2 cellular contexts compared by ENCODE assay signal in the genomic region with DNA sequence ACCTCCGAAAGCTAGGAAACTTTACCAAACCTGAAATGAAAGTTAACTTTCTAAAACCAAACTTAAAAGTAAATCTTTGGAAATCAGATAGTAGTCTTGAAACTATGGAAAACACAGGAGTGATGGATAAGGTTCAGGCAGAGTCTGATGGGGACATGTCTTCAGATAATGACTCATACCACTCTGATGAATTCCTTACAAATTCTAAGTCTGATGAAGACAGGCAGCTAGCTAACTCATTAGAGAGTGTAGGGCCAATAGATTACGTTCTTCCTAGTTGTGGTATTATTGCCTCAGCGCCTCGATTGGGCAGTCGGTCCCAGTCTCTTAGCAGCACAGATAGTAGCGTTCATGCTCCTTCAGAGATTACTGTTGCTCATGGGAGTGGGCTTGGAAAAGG.
TF ChIP-seq lines count a peak whose summit lies in the region.

No MANE protein-coding gene starts in this region.

TF ChIP-seq in SK-N-SH treated with all-trans-retinoic acid at 6 μM for 48 hours, 23 proteins besides CTCF, POLR2A, EP300 and RAD21 (continued from another document):
- TF ChIP-seq, protein P1, sequence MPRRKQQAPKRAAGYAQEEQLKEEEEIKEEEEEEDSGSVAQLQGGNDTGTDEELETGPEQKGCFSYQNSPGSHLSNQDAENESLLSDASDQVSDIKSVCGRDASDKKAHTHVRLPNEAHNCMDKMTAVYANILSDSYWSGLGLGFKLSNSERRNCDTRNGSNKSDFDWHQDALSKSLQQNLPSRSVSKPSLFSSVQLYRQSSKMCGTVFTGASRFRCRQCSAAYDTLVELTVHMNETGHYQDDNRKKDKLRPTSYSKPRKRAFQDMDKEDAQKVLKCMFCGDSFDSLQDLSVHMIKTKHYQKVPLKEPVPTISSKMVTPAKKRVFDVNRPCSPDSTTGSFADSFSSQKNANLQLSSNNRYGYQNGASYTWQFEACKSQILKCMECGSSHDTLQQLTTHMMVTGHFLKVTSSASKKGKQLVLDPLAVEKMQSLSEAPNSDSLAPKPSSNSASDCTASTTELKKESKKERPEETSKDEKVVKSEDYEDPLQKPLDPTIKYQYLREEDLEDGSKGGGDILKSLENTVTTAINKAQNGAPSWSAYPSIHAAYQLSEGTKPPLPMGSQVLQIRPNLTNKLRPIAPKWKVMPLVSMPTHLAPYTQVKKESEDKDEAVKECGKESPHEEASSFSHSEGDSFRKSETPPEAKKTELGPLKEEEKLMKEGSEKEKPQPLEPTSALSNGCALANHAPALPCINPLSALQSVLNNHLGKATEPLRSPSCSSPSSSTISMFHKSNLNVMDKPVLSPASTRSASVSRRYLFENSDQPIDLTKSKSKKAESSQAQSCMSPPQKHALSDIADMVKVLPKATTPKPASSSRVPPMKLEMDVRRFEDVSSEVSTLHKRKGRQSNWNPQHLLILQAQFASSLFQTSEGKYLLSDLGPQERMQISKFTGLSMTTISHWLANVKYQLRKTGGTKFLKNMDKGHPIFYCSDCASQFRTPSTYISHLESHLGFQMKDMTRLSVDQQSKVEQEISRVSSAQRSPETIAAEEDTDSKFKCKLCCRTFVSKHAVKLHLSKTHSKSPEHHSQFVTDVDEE (CRISPR knock-in tag; IDR thresholded peaks at IDR 0.05): no peak

TF ChIP-seq in SK-N-SH, 30 proteins besides CTCF, POLR2A, EP300 and RAD21 (continued from another document):
- TF ChIP-seq, protein P2, sequence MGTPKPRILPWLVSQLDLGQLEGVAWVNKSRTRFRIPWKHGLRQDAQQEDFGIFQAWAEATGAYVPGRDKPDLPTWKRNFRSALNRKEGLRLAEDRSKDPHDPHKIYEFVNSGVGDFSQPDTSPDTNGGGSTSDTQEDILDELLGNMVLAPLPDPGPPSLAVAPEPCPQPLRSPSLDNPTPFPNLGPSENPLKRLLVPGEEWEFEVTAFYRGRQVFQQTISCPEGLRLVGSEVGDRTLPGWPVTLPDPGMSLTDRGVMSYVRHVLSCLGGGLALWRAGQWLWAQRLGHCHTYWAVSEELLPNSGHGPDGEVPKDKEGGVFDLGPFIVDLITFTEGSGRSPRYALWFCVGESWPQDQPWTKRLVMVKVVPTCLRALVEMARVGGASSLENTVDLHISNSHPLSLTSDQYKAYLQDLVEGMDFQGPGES (IDR thresholded peaks at IDR 0.05; ENCODE audit: low read depth, low read length): no peak
- TF ChIP-seq, protein P3, sequence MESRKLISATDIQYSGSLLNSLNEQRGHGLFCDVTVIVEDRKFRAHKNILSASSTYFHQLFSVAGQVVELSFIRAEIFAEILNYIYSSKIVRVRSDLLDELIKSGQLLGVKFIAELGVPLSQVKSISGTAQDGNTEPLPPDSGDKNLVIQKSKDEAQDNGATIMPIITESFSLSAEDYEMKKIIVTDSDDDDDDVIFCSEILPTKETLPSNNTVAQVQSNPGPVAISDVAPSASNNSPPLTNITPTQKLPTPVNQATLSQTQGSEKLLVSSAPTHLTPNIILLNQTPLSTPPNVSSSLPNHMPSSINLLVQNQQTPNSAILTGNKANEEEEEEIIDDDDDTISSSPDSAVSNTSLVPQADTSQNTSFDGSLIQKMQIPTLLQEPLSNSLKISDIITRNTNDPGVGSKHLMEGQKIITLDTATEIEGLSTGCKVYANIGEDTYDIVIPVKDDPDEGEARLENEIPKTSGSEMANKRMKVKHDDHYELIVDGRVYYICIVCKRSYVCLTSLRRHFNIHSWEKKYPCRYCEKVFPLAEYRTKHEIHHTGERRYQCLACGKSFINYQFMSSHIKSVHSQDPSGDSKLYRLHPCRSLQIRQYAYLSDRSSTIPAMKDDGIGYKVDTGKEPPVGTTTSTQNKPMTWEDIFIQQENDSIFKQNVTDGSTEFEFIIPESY (IDR thresholded peaks at IDR 0.05; ENCODE audit: borderline replicate concordance, low read depth): no peak
TF ChIP-seq in SK-N-SH: peak in this region for 0.
